15 cellular contexts compared by ENCODE assay signal in genomic region chr10:72303424-72304128, GRCh38. TPM values are rescaled to one million over a fixed set of nuclear protein-coding genes. Genes with fewer than 3 reads are reported as not detected.
DNase-seq lines count a peak whose midpoint lies in the region; ATAC-seq and TF ChIP-seq lines count a peak whose summit lies in the region.
"Had no signal": no experiment of that assay in that cellular context is flagged by ENCODE, and none has a peak within 500 bp of the region (broad histone marks: within the 10 kb centered on the region; RNA-seq: fewer than 3 reads in every experiment).

No MANE protein-coding gene starts in this region.

- POLR2A ChIA-PET in IMR-90 (lab: Charles Lee; ENCODE audit: unreplicated experiment), result no interaction called here

- H3K27me3 Mint-ChIP-seq in activated T-cell treated with anti-CD3 and anti-CD28 coated beads, Interleukin-2, amount 50 U/mL, for 4 hours (ENCODE audit: low read depth), result no peaks in the 10 kb centered on the region

- no peak for DNase-seq in activated T-cell treated with anti-CD3 and anti-CD28 coated beads, Interleukin-2, amount 50 U/mL, for 4 hours
- no peak for DNase-seq in activated T-cell treated with anti-CD3 and anti-CD28 coated beads, Interleukin-2, amount 50 U/mL, for 1 hour
- DNase-seq in IMR-90 (no peak), gastrocnemius medialis (no peak), DMS79 (lab: John Stamatoyannopoulos, UW) (no peak), NCI-H2081 treated with DMSO at 0.1 percent for 48 hours (lab: John Stamatoyannopoulos, UW) (no peak), hippocampal formation (lab: John Stamatoyannopoulos, UW) (no peak)
- no peak for DNase-seq in activated naive CD4-positive, alpha-beta T cell treated with anti-CD3 and anti-CD28 coated beads, Interleukin-2, amount 50 U/mL, for 72 hours (ENCODE audit: low spot score in 2 of 2)
- DNase-seq: amniotic stem cell, cerebellar nuclear complex, DMS153, NCI-H1105 treated with DMSO at 0.1 percent for 48 hours, NCI-H2171 treated with DMSO at 0.1 percent for 48 hours, SHP77, testis had no signal

- no peaks in the 10 kb centered on the region for H3K9me3 Mint-ChIP-seq in activated T-cell treated with anti-CD3 and anti-CD28 coated beads, Interleukin-2, amount 50 U/mL, for 4 hours
- peaks cover 4 to 6% of the 10 kb centered on the region in 2 donors for H3K9me3 Mint-ChIP-seq in activated naive CD4-positive, alpha-beta T cell treated with anti-CD3 and anti-CD28 coated beads, Interleukin-2, amount 50 U/mL, for 72 hours

- in situ Hi-C loops in IMR-90 (cut with MboI; ENCODE audit: low sequenced_read_pairs) (no loop called here), gastrocnemius medialis (cut with MboI; ENCODE audit: low sequenced_read_pairs in 4 of 4) (no loop called here)

- H2BK120ac ChIP-seq in IMR-90 (ENCODE audit: low read depth, low read length), result peak overlapping the region; percentile 19; the same call in 1 of the 2 replicates

- dilution Hi-C loops in IMR-90 (cut with HindIII; ENCODE audit: low sequenced_read_pairs, unreplicated experiment), result no loop called here

- intact Hi-C loops in IMR-90 (cut with micrococcal nuclease) (no loop called here), gastrocnemius medialis (cut with DNase I; ENCODE audit: low total_unique reads) (no loop called here)

- peaks cover 10% of the 10 kb centered on the region for H3K9me1 ChIP-seq in IMR-90 (ENCODE audit: insufficient read depth, low read length)

- no peak overlapping the region for H4K91ac ChIP-seq in IMR-90 (ENCODE audit: insufficient read depth, low read depth, low read length)

- H4K5ac ChIP-seq in IMR-90 (ENCODE audit: low read depth, low read length), result no peak overlapping the region

- no peak overlapping the region for H3K4me3 ChIP-seq in IMR-90 (ENCODE audit: insufficient read depth, low read depth, low read length)
- no peak overlapping the region for H3K4me3 ChIP-seq in gastrocnemius medialis
- H3K4me3 ChIP-seq: testis had no signal

- no peak overlapping the region for H3K18ac ChIP-seq in IMR-90 (ENCODE audit: low read depth, low read length)

- no peak overlapping the region for H3K23ac ChIP-seq in IMR-90 (ENCODE audit: low read depth, low read length)

- no peak for TF ChIP-seq RAD21 in IMR-90 (IDR thresholded peaks at IDR 0.05; ENCODE audit: low read length)

- TF ChIP-seq POLR2A in IMR-90 (IDR thresholded peaks at IDR 0.05; ENCODE audit: low read depth, low read length), result no peak
- TF ChIP-seq POLR2A in gastrocnemius medialis (IDR thresholded peaks at IDR 0.05), result no peak

- H3K27ac Mint-ChIP-seq in activated naive CD4-positive, alpha-beta T cell treated with anti-CD3 and anti-CD28 coated beads, Interleukin-2, amount 50 U/mL, for 72 hours, result peak overlapping the region; percentile 89 to 93

- no CpG with 5 or more reads among the region's 8 CpGs for WGBS in IMR-90 (ENCODE audit: extremely low coverage in 2 of 2, insufficient read length in 1 of 2), 2 experiments

- peak overlapping the region; percentile 59; the same call in 1 of the 3 replicates for H2BK15ac ChIP-seq in IMR-90 (ENCODE audit: low read depth, low read length)

- no TSS peak for BruUV-seq in IMR-90 (replicated peaks; lab: Mats Ljungman, UMichigan)

- H3K27ac ChIP-seq in IMR-90 (ENCODE audit: insufficient read depth, low read length) (no peak overlapping the region), gastrocnemius medialis (peak overlapping the region; percentile 11 to 63 (median 56))
- H3K27ac ChIP-seq: testis had no signal

- no peak overlapping the region for H4K8ac ChIP-seq in IMR-90 (ENCODE audit: low read depth in 2 of 2, low read length in 2 of 2)

- H3K4me2 ChIP-seq in IMR-90 (ENCODE audit: low read depth, low read length), result no peak overlapping the region

- H3K4me1 Mint-ChIP-seq in activated T-cell treated with anti-CD3 and anti-CD28 coated beads, Interleukin-2, amount 50 U/mL, for 4 hours (ENCODE audit: low read depth), result peaks cover 47% of the 10 kb centered on the region

- H3K27me3 ChIP-seq in IMR-90 (ENCODE audit: control insufficient read depth, insufficient read depth, low read length) (no peaks in the 10 kb centered on the region; the same call in 1 of the 2 replicates), gastrocnemius medialis (no peaks in the 10 kb centered on the region)
- H3K27me3 ChIP-seq: testis had no signal

- no peaks in the 10 kb centered on the region for H3K36me3 Mint-ChIP-seq in activated T-cell treated with anti-CD3 and anti-CD28 coated beads, Interleukin-2, amount 50 U/mL, for 4 hours (ENCODE audit: insufficient read depth)
- H3K36me3 Mint-ChIP-seq in activated naive CD4-positive, alpha-beta T cell treated with anti-CD3 and anti-CD28 coated beads, Interleukin-2, amount 50 U/mL, for 72 hours, result peaks cover 8 to 10% of the 10 kb centered on the region in 2 donors

- peak overlapping the region; percentile 49 for H2AFZ ChIP-seq in IMR-90 (replicated peaks; ENCODE audit: low read length, poor library complexity)

- H2AK5ac ChIP-seq in IMR-90 (ENCODE audit: low read depth, low read length), result peak overlapping the region; percentile 59; the same call in 1 of the 2 replicates

- no peak overlapping the region for H3K56ac ChIP-seq in IMR-90 (ENCODE audit: extremely low read depth, insufficient read depth, low read length)

- CTCF ChIA-PET in IMR-90 (lab: Yijun Ruan, JAX), result interaction anchor here (0.9 kb wide), 1 partner anchor 177 kb away, joined by 3 read pairs; no protein-coding TSS in a partner anchor

- no peak overlapping the region for H3K9ac ChIP-seq in IMR-90 (ENCODE audit: low read depth, low read length)

- TF ChIP-seq CTCF in IMR-90 (conservative IDR thresholded peaks at IDR 0.05; ENCODE audit: low read depth, low read length) (no peak), gastrocnemius medialis (IDR thresholded peaks at IDR 0.05 in 4 of 5, conservative IDR thresholded peaks at IDR 0.05 in 1 of 5) (no peak)

- no peak overlapping the region for H2BK5ac ChIP-seq in IMR-90 (ENCODE audit: low read depth, low read length, poor library complexity, severe bottlenecking)

- no peaks in the 10 kb centered on the region for H4K20me1 ChIP-seq in IMR-90 (ENCODE audit: insufficient read depth, low read length)

- H3K14ac ChIP-seq in IMR-90 (replicated peaks; ENCODE audit: low read depth, low read length), result no peak overlapping the region

- ATAC-seq in activated T-cell treated with anti-CD3 and anti-CD28 coated beads, Interleukin-2, amount 50 U/mL, for 4 hours, result no peak
- ATAC-seq in IMR-90 (ENCODE audit: low read depth), result no peak
- ATAC-seq in activated naive CD4-positive, alpha-beta T cell treated with anti-CD3 and anti-CD28 coated beads, Interleukin-2, amount 50 U/mL, for 72 hours, result peak in 1 of 2 donors; percentile 16
- no peak for ATAC-seq in gastrocnemius medialis

- H3K4ac ChIP-seq in IMR-90 (ENCODE audit: low read depth, low read length), result no peak overlapping the region

- no peak overlapping the region for H2BK20ac ChIP-seq in IMR-90 (ENCODE audit: low read depth, low read length)

- H3K4me1 ChIP-seq in IMR-90 (ENCODE audit: control insufficient read depth, insufficient read depth, low read length) (peaks cover 6% of the 10 kb centered on the region), gastrocnemius medialis (peaks cover 23 to 36% of the 10 kb centered on the region in 2 donors)

- H3K79me1 ChIP-seq in IMR-90 (ENCODE audit: low read depth in 1 of 2, low read length in 2 of 2), result no peaks in the 10 kb centered on the region

- H2AK9ac ChIP-seq in IMR-90 (replicated peaks; ENCODE audit: low read depth, low read length, poor library complexity), result peak overlapping the region; percentile 91

- H3K9me3 ChIP-seq in IMR-90 (ENCODE audit: control insufficient read depth, insufficient read depth, low read length) (no peaks in the 10 kb centered on the region), gastrocnemius medialis (no peaks in the 10 kb centered on the region)
- H3K9me3 ChIP-seq: testis had no signal

- no peaks in the 10 kb centered on the region for H3K36me3 ChIP-seq in IMR-90 (ENCODE audit: control insufficient read depth, insufficient read depth, low read length)
- no peaks in the 10 kb centered on the region for H3K36me3 ChIP-seq in gastrocnemius medialis

- H3K4me3 Mint-ChIP-seq in activated T-cell treated with anti-CD3 and anti-CD28 coated beads, Interleukin-2, amount 50 U/mL, for 4 hours, result peak overlapping the region; percentile 33

TF ChIP-seq in IMR-90, 13 proteins besides CTCF, POLR2A, EP300 and RAD21:
- no peak for TF ChIP-seq CEBPB (IDR thresholded peaks at IDR 0.05; ENCODE audit: low read depth, low read length)
- no peak for TF ChIP-seq CHD1 (IDR thresholded peaks at IDR 0.05; ENCODE audit: low read depth, low read length)
- TF ChIP-seq MAZ (IDR thresholded peaks at IDR 0.05; ENCODE audit: borderline replicate concordance, low read depth, low read length), result no peak
- no peak for TF ChIP-seq RFX5 (IDR thresholded peaks at IDR 0.05; ENCODE audit: low read depth, low read length)
TF ChIP-seq in IMR-90: peak in this region for 0.

RNA-seq across cellular contexts. Expression of gene DDIT4, which starts 29.9 kb away (rescaled TPM):
- 100 to 1,000 TPM; 240 to 268 (median 263) TPM for total RNA-seq in activated T-cell treated with anti-CD3 and anti-CD28 coated beads, Interleukin-2, amount 50 U/mL, for 4 hours
- total RNA-seq in IMR-90 (2012; rRNA removed) (108 and 110 TPM in 2 replicates), gastrocnemius medialis (100 to 1,000 TPM; 296 to 667 (median 319) TPM)
- polyA plus RNA-seq in IMR-90 (2012; rRNA removed), result 31.0 and 59.6 TPM in 2 replicates
- 38.8 and 80.6 TPM in 2 replicates for polyA plus RNA-seq in IMR-90 (2012; cell fraction: cytosol; rRNA removed)
- polyA plus RNA-seq in IMR-90 (2012; cell fraction: nucleus; rRNA removed; ENCODE audit: low replicate concordance), result 80.3 and 93.3 TPM in 2 replicates
- total RNA-seq in activated naive CD4-positive, alpha-beta T cell treated with anti-CD3 and anti-CD28 coated beads, Interleukin-2, amount 50 U/mL, for 72 hours, result 1,000 to 10,000 TPM; 1,025 to 1,076 TPM

RNA-seq across cellular contexts. Expression of gene DNAJB12, which starts 51.1 kb away (rescaled TPM):
- 10 to 100 TPM; 32.6 to 39.4 (median 35.4) TPM for total RNA-seq in activated T-cell treated with anti-CD3 and anti-CD28 coated beads, Interleukin-2, amount 50 U/mL, for 4 hours
- total RNA-seq in IMR-90 (2012; rRNA removed) (18.3 and 19.2 TPM in 2 replicates), gastrocnemius medialis (10 to 100 TPM; 35.8 to 49.7 (median 39.0) TPM)
- polyA plus RNA-seq in IMR-90 (2012; rRNA removed), result 23.1 and 24.0 TPM in 2 replicates
- 18.5 and 22.8 TPM in 2 replicates for polyA plus RNA-seq in IMR-90 (2012; cell fraction: cytosol; rRNA removed)
- polyA plus RNA-seq in IMR-90 (2012; cell fraction: nucleus; rRNA removed; ENCODE audit: low replicate concordance), result 28.0 and 41.8 TPM in 2 replicates
- 10 to 100 TPM; 20.7 to 26.6 TPM for total RNA-seq in activated naive CD4-positive, alpha-beta T cell treated with anti-CD3 and anti-CD28 coated beads, Interleukin-2, amount 50 U/mL, for 72 hours
